Comparison of ENCODE assay signal across 8 cellular contexts in genomic region chr1:171781167-171781875, GRCh38. TPM values are rescaled to one million over a fixed set of nuclear protein-coding genes. Genes with fewer than 3 reads are reported as not detected.
A peak's percentile ranks its signal among the peaks of the same experiment; 100 is the strongest.
DNase-seq lines count a peak whose midpoint lies in the region; TF ChIP-seq lines count a peak whose summit lies in the region.

METTL13 (plus strand) TSS chr1:171781660; CDS start chr1:171781968, 308 bp downstream.

- H3K4me3 ChIP-seq in HFF-Myc (replicated peaks; ENCODE audit: low read depth, low read length): peak within 1 kb of the TSS; percentile 87
- H3K4me3 ChIP-seq in neuron (ENCODE audit: low read length): peak within 1 kb of the TSS; percentile 87
- peak within 1 kb of the TSS; percentile 79 to 100 (median 96) for H3K4me3 ChIP-seq in subcutaneous abdominal adipose tissue (ENCODE audit: low read depth in 1 of 5, low read length in 5 of 5)

- H3K9me3 Mint-ChIP-seq in activated naive CD4-positive, alpha-beta T cell treated with anti-CD3 and anti-CD28 coated beads for 36 hours: no peaks in the 10 kb centered on the region

- H3K27me3 Mint-ChIP-seq in activated naive CD4-positive, alpha-beta T cell treated with anti-CD3 and anti-CD28 coated beads for 36 hours (ENCODE audit: low read depth): no peaks in the 10 kb centered on the region

- H3K27ac ChIP-seq in subcutaneous abdominal adipose tissue (ENCODE audit: low read depth, low read length): peak within 1 kb of the TSS; percentile 86

- H3K4me1 ChIP-seq in neuron (ENCODE audit: insufficient read depth, low read length) (peaks cover 16% of the 10 kb centered on the region), subcutaneous abdominal adipose tissue (ENCODE audit: control insufficient read depth in 5 of 5, insufficient read depth in 5 of 5, low read length in 5 of 5) (peaks cover 2 to 39% (median 35%) of the 10 kb centered on the region in 5 donors)

- peak within 1 kb of the TSS; percentile 78 to 96 (median 94) for H3K9ac ChIP-seq in subcutaneous abdominal adipose tissue (ENCODE audit: low read length in 5 of 5)

- H3K36me3 Mint-ChIP-seq in activated naive CD4-positive, alpha-beta T cell treated with anti-CD3 and anti-CD28 coated beads for 36 hours (ENCODE audit: low read depth): peaks cover 29% of the 10 kb centered on the region

- intact Hi-C loops in activated naive CD4-positive, alpha-beta T cell treated with anti-CD3 and anti-CD28 coated beads for 36 hours (cut with micrococcal nuclease): loop anchor here (1.0 to 10.0 kb wide), 11 partner anchors 13 to 1888 kb away; partner anchors contain the start of genes C1orf105, DNM3, FMO4 and PRRC2C

- H3K36me3 ChIP-seq in neuron (ENCODE audit: insufficient read depth, low read length) (peaks cover 29% of the 10 kb centered on the region), subcutaneous abdominal adipose tissue (ENCODE audit: control insufficient read depth in 5 of 5, insufficient read depth in 5 of 5, low read length in 5 of 5) (peaks cover 0 to 25% (median 24%) of the 10 kb centered on the region in 5 donors)

- peaks cover 49% of the 10 kb centered on the region for H3K4me1 Mint-ChIP-seq in activated naive CD4-positive, alpha-beta T cell treated with anti-CD3 and anti-CD28 coated beads for 36 hours (ENCODE audit: low read depth)

- peak within 1 kb of the TSS; percentile 98 for H3K27ac Mint-ChIP-seq in activated naive CD4-positive, alpha-beta T cell treated with anti-CD3 and anti-CD28 coated beads for 36 hours

- peak within 1 kb of the TSS; percentile 100 for H3K4me3 Mint-ChIP-seq in activated naive CD4-positive, alpha-beta T cell treated with anti-CD3 and anti-CD28 coated beads for 36 hours

- CTCF ChIA-PET in activated naive CD4-positive, alpha-beta T cell treated with anti-CD3 and anti-CD28 coated beads for 36 hours (lab: Charles Lee): interaction anchor here (1.4 kb wide), 1 partner anchor 126 kb away, joined by 3 read pairs; no protein-coding TSS in a partner anchor

- H3K9me3 ChIP-seq in neuron (ENCODE audit: low read length): no peaks in the 10 kb centered on the region
- no peaks in the 10 kb centered on the region for H3K9me3 ChIP-seq in subcutaneous abdominal adipose tissue (ENCODE audit: control insufficient read depth in 5 of 5, low read length in 5 of 5)

- TF ChIP-seq CTCF in HFF-Myc (IDR thresholded peaks at IDR 0.05; ENCODE audit: low read depth, low read length, missing control alignments): no peak

- DNase-seq in GM03348 (ENCODE audit: low spot score): peak; percentile 98
- peak; percentile 95 for DNase-seq in HFF-Myc (ENCODE audit: extremely low read depth, low read depth)
- peak; percentile 100 for DNase-seq in NAMALWA (ENCODE audit: low spot score)
- peak; percentile 99 for DNase-seq in SK-N-DZ (ENCODE audit: low spot score)
- peak; percentile 99 for DNase-seq in activated naive CD4-positive, alpha-beta T cell treated with anti-CD3 and anti-CD28 coated beads for 36 hours
- DNase-seq in foreskin melanocyte: peak; percentile 100

- H3K27me3 ChIP-seq in neuron (ENCODE audit: insufficient read depth, low read length) (no peaks in the 10 kb centered on the region), subcutaneous abdominal adipose tissue (ENCODE audit: control insufficient read depth in 5 of 5, insufficient read depth in 4 of 5, low read length in 5 of 5) (no peaks in the 10 kb centered on the region)

- peak within 1 kb of the TSS; percentile 68 for H2AFZ ChIP-seq in neuron (ENCODE audit: low read depth, low read length)

RNA-seq across cellular contexts. Expression of gene METTL13, which starts in this region (rescaled TPM):
- polyA plus RNA-seq in SK-N-DZ (2014; cell fraction: cytosol; rRNA removed): 28.4 and 33.4 TPM in 2 replicates
- polyA plus RNA-seq in SK-N-DZ (2014; cell fraction: nucleus; rRNA removed): 16.8 and 29.8 TPM in 2 replicates
- total RNA-seq in activated naive CD4-positive, alpha-beta T cell treated with anti-CD3 and anti-CD28 coated beads for 36 hours: 10 to 100 TPM; 39.5 to 40.9 TPM

Comparison
In these comparisons a context has a peak if more than half of its experiments do, and no peak if none do; other contexts are left out.
1. Peak in every context shown above with its lines: DNase-seq, H3K4me3 ChIP-seq and H3K27ac ChIP-seq.